ENCODE assay signal across 8 cellular contexts in the genomic region with DNA sequence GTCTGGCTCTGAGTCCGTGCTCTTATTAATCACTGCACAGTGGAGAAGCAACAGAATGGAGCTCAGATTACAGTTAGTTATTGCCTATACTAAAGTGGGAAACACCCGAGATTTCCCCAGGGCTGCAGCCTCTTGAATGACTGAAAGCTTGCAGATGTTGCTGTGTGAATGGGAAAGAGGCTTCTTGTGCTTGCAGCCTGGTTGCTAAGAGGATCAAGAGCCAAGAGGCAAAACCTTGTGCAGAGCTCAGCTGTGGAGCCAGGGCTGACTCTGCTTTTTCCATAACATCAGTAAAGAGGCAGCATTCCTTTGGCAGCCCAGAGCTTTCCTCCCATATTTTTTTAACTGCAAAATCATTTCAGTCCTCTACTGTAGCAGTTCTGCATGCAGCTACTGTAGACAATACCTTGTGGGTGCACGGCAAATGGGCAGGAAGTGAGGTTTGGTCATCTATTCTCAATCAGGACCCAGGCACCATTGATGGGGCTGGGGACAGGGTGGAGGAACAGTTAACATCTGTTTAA.
A peak's percentile ranks its signal among the peaks of the same experiment; 100 is the strongest.
DNase-seq lines count a peak whose midpoint lies in the region; ATAC-seq and TF ChIP-seq lines count a peak whose summit lies in the region.

No MANE protein-coding gene starts in this region.

- H3K36me3 Mint-ChIP-seq in chondrocyte (ENCODE audit: low read depth), result peaks cover 14% of the 10 kb centered on the region
- peaks cover 15% of the 10 kb centered on the region for H3K36me3 Mint-ChIP-seq in activated naive CD4-positive, alpha-beta T cell treated with anti-CD3 and anti-CD28 coated beads, Interleukin-2, amount 10 ng/mL, durations not matched to agents 7 days and 5 days

- no peak overlapping the region for H3K4me3 Mint-ChIP-seq in chondrocyte (ENCODE audit: unreplicated experiment)
- no peak overlapping the region for H3K4me3 Mint-ChIP-seq in activated naive CD4-positive, alpha-beta T cell treated with anti-CD3 and anti-CD28 coated beads, Interleukin-2, amount 10 ng/mL, durations not matched to agents 7 days and 5 days

- peaks cover 6% of the 10 kb centered on the region for H3K9me3 ChIP-seq in vagina

- H2BK15ac ChIP-seq in mesendoderm (replicated peaks; ENCODE audit: low read depth), result no peak overlapping the region

- H3K4me3 ChIP-seq in mesendoderm (ENCODE audit: low read length) (no peak overlapping the region), vagina (no peak overlapping the region)

- H3K18ac ChIP-seq in mesendoderm (ENCODE audit: low read length), result no peak overlapping the region

- no peak overlapping the region for H3K4me2 ChIP-seq in mesendoderm (ENCODE audit: low read length)

- H3K27me3 ChIP-seq in mesendoderm (ENCODE audit: insufficient read depth, low read length, poor library complexity) (no peaks in the 10 kb centered on the region), vagina (no peaks in the 10 kb centered on the region)

- H4K8ac ChIP-seq in mesendoderm (ENCODE audit: low read depth, low read length), result no peak overlapping the region

- H3K9me3 Mint-ChIP-seq in chondrocyte (ENCODE audit: low read depth), result peaks cover 13% of the 10 kb centered on the region
- H3K9me3 Mint-ChIP-seq in activated naive CD4-positive, alpha-beta T cell treated with anti-CD3 and anti-CD28 coated beads, Interleukin-2, amount 10 ng/mL, durations not matched to agents 7 days and 5 days, result peaks cover 24% of the 10 kb centered on the region

- TF ChIP-seq CTCF in chondrocyte (IDR thresholded peaks at IDR 0.05), result no peak
- no peak for TF ChIP-seq CTCF in vagina (IDR thresholded peaks at IDR 0.05)

- CTCF ChIA-PET in activated naive CD4-positive, alpha-beta T cell treated with anti-CD3 and anti-CD28 coated beads, Interleukin-2, amount 10 ng/mL, durations not matched to agents 7 days and 5 days (lab: Charles Lee), result no interaction called here

- H2BK5ac ChIP-seq in mesendoderm (ENCODE audit: low read length), result no peak overlapping the region

- H4K5ac ChIP-seq in mesendoderm (ENCODE audit: low read length), result no peak overlapping the region

- DNase-seq in amniotic stem cell (lab: John Stamatoyannopoulos, UW) (peak; percentile 9), mesendoderm (peak; percentile 35), chondrocyte (ENCODE audit: low spot score) (no peak), vagina (ENCODE audit: extremely low spot score in 2 of 2) (no peak)
- no peak for DNase-seq in activated naive CD4-positive, alpha-beta T cell treated with anti-CD3 and anti-CD28 coated beads, Interleukin-2, amount 50 U/mL, for 16 hours
- no peak for DNase-seq in activated naive CD4-positive, alpha-beta T cell treated with anti-CD3 and anti-CD28 coated beads, Interleukin-2, amount 10 ng/mL, durations not matched to agents 7 days and 5 days

- no peaks in the 10 kb centered on the region for H3K36me3 ChIP-seq in mesendoderm (ENCODE audit: control insufficient read depth, insufficient read depth, low read length)
- H3K36me3 ChIP-seq in vagina, result no peaks in the 10 kb centered on the region

- no peaks in the 10 kb centered on the region for H3K27me3 Mint-ChIP-seq in chondrocyte (ENCODE audit: low read depth)
- H3K27me3 Mint-ChIP-seq in activated naive CD4-positive, alpha-beta T cell treated with anti-CD3 and anti-CD28 coated beads, Interleukin-2, amount 10 ng/mL, durations not matched to agents 7 days and 5 days, result no peaks in the 10 kb centered on the region

- H3K79me1 ChIP-seq in mesendoderm (ENCODE audit: low read length), result no peaks in the 10 kb centered on the region

- no peak overlapping the region for H3K4ac ChIP-seq in mesendoderm (ENCODE audit: low read depth, low read length)

- H2BK120ac ChIP-seq in mesendoderm (ENCODE audit: low read depth, low read length), result no peak overlapping the region

- H3K27ac ChIP-seq in mesendoderm (ENCODE audit: low read depth, low read length), result no peak overlapping the region
- H3K27ac ChIP-seq in vagina, result no peak overlapping the region

- WGBS in mesendoderm (ENCODE audit: extremely low coverage, insufficient coverage, low lambda C conversion rate), result no CpG with 5 or more reads among the region's 3 CpGs

- no peak overlapping the region for H3K56ac ChIP-seq in mesendoderm (ENCODE audit: low read length)

- intact Hi-C loops in vagina (cut with DNase I), result no loop called here

- peaks cover 11% of the 10 kb centered on the region for H3K4me1 Mint-ChIP-seq in chondrocyte (ENCODE audit: low read depth)
- no peaks in the 10 kb centered on the region for H3K4me1 Mint-ChIP-seq in activated naive CD4-positive, alpha-beta T cell treated with anti-CD3 and anti-CD28 coated beads, Interleukin-2, amount 10 ng/mL, durations not matched to agents 7 days and 5 days

- no peak overlapping the region for H3K23ac ChIP-seq in mesendoderm (ENCODE audit: low read length)

- H3K9ac ChIP-seq in mesendoderm (ENCODE audit: low read length), result no peak overlapping the region

- no peak overlapping the region for H2AK5ac ChIP-seq in mesendoderm (ENCODE audit: low read length)

- H3K27ac Mint-ChIP-seq in chondrocyte (ENCODE audit: unreplicated experiment), result no peak overlapping the region
- no peak overlapping the region for H3K27ac Mint-ChIP-seq in activated naive CD4-positive, alpha-beta T cell treated with anti-CD3 and anti-CD28 coated beads, Interleukin-2, amount 10 ng/mL, durations not matched to agents 7 days and 5 days

- peak; percentile 59 for ATAC-seq in GM18858 (IDR thresholded peaks at IDR 0.05; ENCODE audit: unreplicated experiment)
- peak; percentile 81 for ATAC-seq in HG03103 (IDR thresholded peaks at IDR 0.05; ENCODE audit: low read depth, unreplicated experiment)

- no peak for TF ChIP-seq POLR2A in vagina (IDR thresholded peaks at IDR 0.05)

- H3K4me1 ChIP-seq in mesendoderm (ENCODE audit: control insufficient read depth, low read depth, low read length) (no peaks in the 10 kb centered on the region), vagina (peaks cover 11% of the 10 kb centered on the region)

- H3K79me2 ChIP-seq in mesendoderm (ENCODE audit: control insufficient read depth, insufficient read depth, low read length), result no peaks in the 10 kb centered on the region

Comparison
In these comparisons a context has a peak if more than half of its experiments do, and no peak if none do; other contexts are left out.
1. DNase-seq: peak in amniotic stem cell (single experiment) and mesendoderm (single experiment); none in chondrocyte (single experiment), vagina (0 of 2), activated naive CD4-positive, alpha-beta T cell treated with anti-CD3 and anti-CD28 coated beads, Interleukin-2, amount 50 U/mL, for 16 hours (single experiment) and activated naive CD4-positive, alpha-beta T cell treated with anti-CD3 and anti-CD28 coated beads, Interleukin-2, amount 10 ng/mL, durations not matched to agents 7 days and 5 days (single experiment).